In the genomic region with DNA sequence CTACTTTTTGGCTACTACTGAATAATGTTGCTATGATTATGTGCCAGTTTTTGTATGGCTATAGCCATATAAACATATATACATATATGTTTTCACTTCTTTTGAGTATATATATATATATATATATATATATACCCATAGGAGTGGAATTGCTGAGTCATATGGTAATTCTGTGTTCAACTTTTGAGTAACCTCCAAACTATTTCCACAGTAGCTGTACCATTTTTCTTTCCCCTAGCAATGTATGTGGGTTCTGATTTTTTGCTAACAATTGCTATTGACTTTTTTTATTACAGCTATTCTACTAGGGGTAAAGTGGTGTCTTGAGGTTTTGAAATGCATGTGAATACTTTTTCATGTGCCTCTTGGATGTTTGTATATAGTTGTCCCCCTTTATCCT, we compare ENCODE assay signal across 17 cellular contexts. TPM values are rescaled to one million over a fixed set of nuclear protein-coding genes. Genes with fewer than 3 reads are reported as not detected.
DNase-seq lines count a peak whose midpoint lies in the region; ATAC-seq and TF ChIP-seq lines count a peak whose summit lies in the region.
"Had no signal": no experiment of that assay in that cellular context is flagged by ENCODE, and none has a peak within 500 bp of the region (broad histone marks: within the 10 kb centered on the region; RNA-seq: fewer than 3 reads in every experiment).

No MANE protein-coding gene starts in this region.

- no peaks in the 10 kb centered on the region for H3K9me3 Mint-ChIP-seq in activated B cell treated with CpG ODN at 0.5 μM for 24 hours
- H3K9me3 Mint-ChIP-seq in natural killer cell = no peaks in the 10 kb centered on the region
- H3K9me3 Mint-ChIP-seq: naive B cell had no signal

- no peaks in the 10 kb centered on the region for H3K27me3 ChIP-seq in ACC112 (ENCODE audit: insufficient read depth, low read length)
- H3K27me3 ChIP-seq: Peyer's patch, upper lobe of right lung had no signal

- intact Hi-C loops in activated B cell treated with CpG ODN at 0.5 μM for 24 hours (cut with micrococcal nuclease) (loop anchor here (5.0 kb wide), 1 partner anchor 46 kb away; no protein-coding TSS in a partner anchor), natural killer cell (cut with micrococcal nuclease) (no loop called here)

- no peaks in the 10 kb centered on the region for H3K27me3 Mint-ChIP-seq in activated B cell treated with CpG ODN at 0.5 μM for 24 hours
- H3K27me3 Mint-ChIP-seq in natural killer cell (ENCODE audit: low read depth in 2 of 2) = no peaks in the 10 kb centered on the region
- H3K27me3 Mint-ChIP-seq: naive B cell had no signal

- no peak overlapping the region for H3K4me3 Mint-ChIP-seq in activated B cell treated with CpG ODN at 0.5 μM for 24 hours
- no peak overlapping the region for H3K4me3 Mint-ChIP-seq in natural killer cell
- H3K4me3 Mint-ChIP-seq: naive B cell had no signal

- peak overlapping the region; percentile 32 for H3K27ac ChIP-seq in ACC112 (ENCODE audit: low read depth, low read length)
- H3K27ac ChIP-seq: epithelial cell of prostate, Peyer's patch, upper lobe of right lung had no signal

- in situ Hi-C loops in GM13976 (cut with MboI; ENCODE audit: low sequenced_read_pairs, unreplicated experiment) = no loop called here

- peaks cover 6% of the 10 kb centered on the region; the same call in 1 of the 2 replicates for H3K36me3 ChIP-seq in ACC112 (ENCODE audit: insufficient read depth, low read length)

- H3K27ac Mint-ChIP-seq in activated B cell treated with CpG ODN at 0.5 μM for 24 hours = peak overlapping the region; percentile 13
- H3K27ac Mint-ChIP-seq in natural killer cell = no peak overlapping the region

- H3K79me2 ChIP-seq in ACC112 (ENCODE audit: control insufficient read depth, insufficient read depth, low read length, unreplicated experiment) = peaks cover 20% of the 10 kb centered on the region

- H3K4me3 ChIP-seq in ACC112 (ENCODE audit: low read depth, low read length) (no peak overlapping the region), fibroblast of mammary gland (ENCODE audit: control insufficient read depth, low read depth, low read length) (no peak overlapping the region)
- H3K4me3 ChIP-seq: Peyer's patch, upper lobe of right lung had no signal

- POLR2A ChIA-PET in activated B cell treated with CpG ODN at 0.5 μM for 24 hours (lab: Charles Lee) = interaction anchor here (0.6 kb wide), 1 partner anchor 186 kb away, joined by 3 read pairs; no protein-coding TSS in a partner anchor

- peaks cover 16% of the 10 kb centered on the region for H3K4me1 ChIP-seq in ACC112 (ENCODE audit: control insufficient read depth, insufficient read depth, low read length, unreplicated experiment)
- H3K4me1 ChIP-seq: Peyer's patch, upper lobe of right lung had no signal

- CTCF ChIA-PET in activated B cell treated with CpG ODN at 0.5 μM for 24 hours (lab: Charles Lee) = interaction anchor here (0.9 kb wide), 1 partner anchor 8 kb away, joined by 3 read pairs; no protein-coding TSS in a partner anchor

- H3K4me1 Mint-ChIP-seq in activated B cell treated with CpG ODN at 0.5 μM for 24 hours = peaks cover 24% of the 10 kb centered on the region
- peaks cover 32 to 36% of the 10 kb centered on the region in 2 donors for H3K4me1 Mint-ChIP-seq in natural killer cell

- TF ChIP-seq CTCF in GM13976 (IDR thresholded peaks at IDR 0.05; ENCODE audit: borderline replicate concordance, control extremely low read depth, extremely low read depth, insufficient read depth, missing control alignments) = no peak
- no peak for TF ChIP-seq CTCF in activated B cell treated with CpG ODN at 0.5 μM for 24 hours (IDR thresholded peaks at IDR 0.05)
- TF ChIP-seq CTCF in fibroblast of mammary gland (conservative IDR thresholded peaks at IDR 0.05; ENCODE audit: control insufficient read depth, insufficient read depth, low read depth, low read length) = no peak
- TF ChIP-seq CTCF in natural killer cell (IDR thresholded peaks at IDR 0.05) = no peak

- peaks cover 48% of the 10 kb centered on the region for H3K36me3 Mint-ChIP-seq in activated B cell treated with CpG ODN at 0.5 μM for 24 hours (ENCODE audit: low read depth)
- H3K36me3 Mint-ChIP-seq in natural killer cell = peaks cover 8% of the 10 kb centered on the region

- no peak overlapping the region for H2AFZ ChIP-seq in ACC112 (ENCODE audit: low read length, unreplicated experiment)

- DNase-seq in GM13976 (ENCODE audit: low spot score) (peak; percentile 33), activated B cell treated with CpG ODN at 0.5 μM for 24 hours (no peak), fibroblast of mammary gland (ENCODE audit: low read depth) (peak; percentile 42), foreskin melanocyte (no peak), natural killer cell (no peak), NCI-H2107 (lab: John Stamatoyannopoulos, UW) (no peak), HuH-7 (ENCODE audit: low spot score) (no peak)
- DNase-seq: activated gamma-delta T cell treated with Interleukin-2 at 50 U/mL for 16 hours; DMS 273 treated with DMSO at 0.1 percent for 48 hours; left ventricle myocardium superior; naive B cell; NCI-H446 treated with DMSO at 0.1 percent for 48 hours; Peyer's patch; stimulated activated CD4-positive, alpha-beta T cell treated with anti-CD3 and anti-CD28 coated beads, Interleukin-2, amount 100 ng/mL, for 24 hours; upper lobe of right lung had no signal

- ATAC-seq in activated B cell treated with CpG ODN at 0.5 μM for 24 hours (ENCODE audit: low read depth) (no peak), natural killer cell (no peak)
- ATAC-seq: left ventricle myocardium superior, upper lobe of right lung had no signal

RNA-seq across cellular contexts. Expression of gene CBL, which starts 30.4 kb away (rescaled TPM):
- 26.2 and 27.8 TPM in 2 replicates for total RNA-seq in activated B cell treated with CpG ODN at 0.5 μM for 24 hours
- total RNA-seq in natural killer cell = 10 to 100 TPM; 29.0 to 32.5 (median 30.1) TPM

RNA-seq across cellular contexts. Expression of gene NHERF4, which starts 51.2 kb away (rescaled TPM):
- total RNA-seq in activated B cell treated with CpG ODN at 0.5 μM for 24 hours (0.13 and 0.27 TPM in 2 replicates), natural killer cell (under 1 TPM; 0.33 to 0.48 (median 0.40) TPM)

Comparison
In these comparisons a context has a peak if more than half of its experiments do, and no peak if none do; other contexts are left out.
1. DNase-seq: peak in GM13976 (single experiment) and fibroblast of mammary gland (single experiment); none in activated B cell treated with CpG ODN at 0.5 μM for 24 hours (single experiment), foreskin melanocyte (single experiment), natural killer cell (single experiment), NCI-H2107 (single experiment) and HuH-7 (single experiment).